In the genomic region with DNA sequence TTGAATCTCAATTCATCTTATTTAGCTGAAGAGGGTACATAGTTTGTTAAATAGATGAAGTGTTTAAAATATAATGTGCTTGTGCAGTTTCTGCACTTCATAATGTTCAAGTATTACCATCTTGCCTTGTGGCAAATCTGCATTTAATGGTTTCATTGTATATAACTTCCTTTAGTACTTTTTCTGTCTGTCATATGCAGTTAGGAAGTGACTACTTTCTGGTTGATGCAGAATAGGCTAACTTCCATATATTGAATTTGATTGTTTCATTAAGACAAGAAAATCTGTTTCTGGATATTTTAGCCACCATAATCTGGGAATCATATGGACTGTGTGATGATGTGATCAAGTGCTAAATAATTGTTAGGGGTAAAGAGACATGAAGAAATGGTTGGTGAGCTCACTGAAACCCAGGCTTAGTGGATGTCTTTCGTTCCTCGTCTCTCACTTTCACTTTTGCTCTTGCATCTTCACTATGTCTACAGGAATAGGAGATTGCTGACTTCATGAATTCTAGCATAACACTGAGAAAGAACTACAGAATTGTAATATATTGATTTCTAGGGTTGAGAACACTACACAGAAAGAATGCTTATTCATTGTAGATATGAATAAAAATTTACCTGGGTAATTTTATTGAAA, we compare ENCODE assay signal across 8 cellular contexts. TPM values are rescaled to one million over a fixed set of nuclear protein-coding genes. Genes with fewer than 3 reads are reported as not detected.
A peak's percentile ranks its signal among the peaks of the same experiment; 100 is the strongest.
DNase-seq lines count a peak whose midpoint lies in the region; ATAC-seq, FAIRE-seq and TF ChIP-seq lines count a peak whose summit lies in the region.

No MANE protein-coding gene starts in this region.

- H3K9me2 ChIP-seq in hepatocyte (replicated peaks; ENCODE audit: insufficient read depth), result no peaks in the 10 kb centered on the region

- ATAC-seq in HG03571 (IDR thresholded peaks at IDR 0.05; ENCODE audit: unreplicated experiment) (peak; percentile 40), HG02571 (IDR thresholded peaks at IDR 0.05; ENCODE audit: unreplicated experiment) (no peak)
- peak; percentile 36 for ATAC-seq in naive thymus-derived CD4-positive, alpha-beta T cell

- H3K27me3 ChIP-seq in naive thymus-derived CD4-positive, alpha-beta T cell (ENCODE audit: control insufficient read depth in 2 of 2, insufficient read depth in 2 of 2, low read length in 2 of 2), result no peaks in the 10 kb centered on the region
- H3K27me3 ChIP-seq in hepatocyte, result no peaks in the 10 kb centered on the region

- H3K9me3 ChIP-seq in naive thymus-derived CD4-positive, alpha-beta T cell (ENCODE audit: control insufficient read depth in 2 of 3, low read length in 3 of 3), result no peaks in the 10 kb centered on the region
- no peaks in the 10 kb centered on the region for H3K9me3 ChIP-seq in hepatocyte (ENCODE audit: low read depth)

- H4K20me1 ChIP-seq in hepatocyte (ENCODE audit: insufficient read depth, poor library complexity, severe bottlenecking), result no peaks in the 10 kb centered on the region

- H3K4me3 Mint-ChIP-seq in activated T-helper 2 cell treated with anti-CD3 and anti-CD28 coated beads, Interferon-gamma antibody, Interleukin-2, Interleukin-4, amounts not matched to agents 10 μg/mL and 5 μg/mL and 100 μg/mL, durations not matched to agents 14 hours and 24 hours and 36 hours (ENCODE audit: low read depth), result peak overlapping the region; percentile 54
- peak overlapping the region; percentile 67 to 96 (median 90) for H3K4me3 Mint-ChIP-seq in naive thymus-derived CD4-positive, alpha-beta T cell

- FAIRE-seq in GM19239 (lab: Jason Lieb, UNC), result peak; percentile 90

- no peak overlapping the region for H2AFZ ChIP-seq in hepatocyte

- peaks cover 26% of the 10 kb centered on the region for H3K4me1 Mint-ChIP-seq in activated T-helper 2 cell treated with anti-CD3 and anti-CD28 coated beads, Interferon-gamma antibody, Interleukin-2, Interleukin-4, amounts not matched to agents 10 μg/mL and 5 μg/mL and 100 μg/mL, durations not matched to agents 14 hours and 24 hours and 36 hours (ENCODE audit: low read depth)
- H3K4me1 Mint-ChIP-seq in naive thymus-derived CD4-positive, alpha-beta T cell, result peaks cover 12 to 36% (median 27%) of the 10 kb centered on the region in 7 donors

- no peak overlapping the region for H3K4me2 ChIP-seq in hepatocyte

- WGBS in hepatocyte (ENCODE audit: low lambda C conversion rate, missing lambda C conversion rate), result 88% methylated on average over 2 of the region's 2 CpGs

- no peaks in the 10 kb centered on the region for H3K79me2 ChIP-seq in hepatocyte

- H3K27me3 Mint-ChIP-seq in activated T-helper 2 cell treated with anti-CD3 and anti-CD28 coated beads, Interferon-gamma antibody, Interleukin-2, Interleukin-4, amounts not matched to agents 10 μg/mL and 5 μg/mL and 100 μg/mL, durations not matched to agents 14 hours and 24 hours and 36 hours (ENCODE audit: low read depth), result peaks cover 36% of the 10 kb centered on the region
- H3K27me3 Mint-ChIP-seq in naive thymus-derived CD4-positive, alpha-beta T cell, result peaks cover 15 to 49% (median 21%) of the 10 kb centered on the region in 5 donors

- POLR2A ChIA-PET in naive thymus-derived CD4-positive, alpha-beta T cell (lab: Charles Lee), result no interaction called here

- H3K4me3 ChIP-seq in naive thymus-derived CD4-positive, alpha-beta T cell (ENCODE audit: low read length), result peak overlapping the region; percentile 17
- no peak overlapping the region for H3K4me3 ChIP-seq in hepatocyte

- TF ChIP-seq CTCF in hepatocyte (IDR thresholded peaks at IDR 0.05; ENCODE audit: poor library complexity), result no peak

- H3K4me1 ChIP-seq in naive thymus-derived CD4-positive, alpha-beta T cell (ENCODE audit: control insufficient read depth in 2 of 2, insufficient read depth in 2 of 2, low read length in 2 of 2), result peaks cover 0 to 5% of the 10 kb centered on the region in 2 donors
- no peaks in the 10 kb centered on the region for H3K4me1 ChIP-seq in hepatocyte (ENCODE audit: insufficient read depth)

- CTCF ChIA-PET in naive thymus-derived CD4-positive, alpha-beta T cell (lab: Charles Lee), result interaction anchor here (1.7 kb wide), 1 partner anchor 22 kb away, joined by 3 read pairs; no protein-coding TSS in a partner anchor

- H3K36me3 ChIP-seq in naive thymus-derived CD4-positive, alpha-beta T cell (ENCODE audit: control insufficient read depth in 2 of 3, insufficient read depth in 3 of 3, low read length in 3 of 3), result no peaks in the 10 kb centered on the region
- H3K36me3 ChIP-seq in hepatocyte (replicated peaks; ENCODE audit: insufficient read depth, low read depth), result no peaks in the 10 kb centered on the region

- H3K27ac ChIP-seq in naive thymus-derived CD4-positive, alpha-beta T cell (ENCODE audit: low read depth, low read length), result no peak overlapping the region
- no peak overlapping the region for H3K27ac ChIP-seq in hepatocyte

- DNase-seq in AML-193 (lab: John Stamatoyannopoulos, UW) (peak; percentile 74 to 81), GM19239 (ENCODE audit: insufficient read length, low spot score) (no peak), NCI-H1417 treated with DMSO at 0.1 percent for 48 hours (lab: John Stamatoyannopoulos, UW) (no peak), hepatocyte (ENCODE audit: low spot score) (no peak)
- DNase-seq in activated T-helper 2 cell treated with anti-CD3 and anti-CD28 coated beads, Interferon-gamma antibody, Interleukin-2, Interleukin-4, amounts not matched to agents 10 μg/mL and 5 μg/mL and 100 μg/mL, durations not matched to agents 14 hours and 24 hours and 36 hours (ENCODE audit: low spot score), result no peak
- DNase-seq in naive thymus-derived CD4-positive, alpha-beta T cell, result peak in 5 of 9 donors; percentile 14 to 43 (median 32)

- no peaks in the 10 kb centered on the region for H3K9me3 Mint-ChIP-seq in activated T-helper 2 cell treated with anti-CD3 and anti-CD28 coated beads, Interferon-gamma antibody, Interleukin-2, Interleukin-4, amounts not matched to agents 10 μg/mL and 5 μg/mL and 100 μg/mL, durations not matched to agents 14 hours and 24 hours and 36 hours
- H3K9me3 Mint-ChIP-seq in naive thymus-derived CD4-positive, alpha-beta T cell, result no peaks in the 10 kb centered on the region

- no peak overlapping the region for H3K27ac Mint-ChIP-seq in activated T-helper 2 cell treated with anti-CD3 and anti-CD28 coated beads, Interferon-gamma antibody, Interleukin-2, Interleukin-4, amounts not matched to agents 10 μg/mL and 5 μg/mL and 100 μg/mL, durations not matched to agents 14 hours and 24 hours and 36 hours
- peak overlapping the region; percentile 50 to 87 (median 74) for H3K27ac Mint-ChIP-seq in naive thymus-derived CD4-positive, alpha-beta T cell

- intact Hi-C loops in activated T-helper 2 cell treated with anti-CD3 and anti-CD28 coated beads, Interferon-gamma antibody, Interleukin-2, Interleukin-4, amounts not matched to agents 10 μg/mL and 5 μg/mL and 100 μg/mL, durations not matched to agents 14 hours and 24 hours and 36 hours (cut with micrococcal nuclease), result loop anchor here (5.0 kb wide), 1 partner anchor 641 kb away; no protein-coding TSS in a partner anchor
- intact Hi-C loops in naive thymus-derived CD4-positive, alpha-beta T cell (cut with micrococcal nuclease), result loop anchor here in 1 of 2 donors (5.0 kb wide), 1 partner anchor 101 kb away; the partner anchor contains the start of gene TEX9

- H3K36me3 Mint-ChIP-seq in activated T-helper 2 cell treated with anti-CD3 and anti-CD28 coated beads, Interferon-gamma antibody, Interleukin-2, Interleukin-4, amounts not matched to agents 10 μg/mL and 5 μg/mL and 100 μg/mL, durations not matched to agents 14 hours and 24 hours and 36 hours (ENCODE audit: low read depth), result no peaks in the 10 kb centered on the region
- no peaks in the 10 kb centered on the region for H3K36me3 Mint-ChIP-seq in naive thymus-derived CD4-positive, alpha-beta T cell

RNA-seq across cellular contexts. Expression of gene MNS1, which starts 3.5 kb away (rescaled TPM):
- total RNA-seq in activated T-helper 2 cell treated with anti-CD3 and anti-CD28 coated beads, Interferon-gamma antibody, Interleukin-2, Interleukin-4, amounts not matched to agents 10 μg/mL and 5 μg/mL and 100 μg/mL, durations not matched to agents 14 hours and 24 hours and 36 hours, result 0.14 and 1.1 TPM in 2 replicates
- under 1 TPM in 2 of 5 experiments, not detected in 3; 0.24 to 0.53 TPM for total RNA-seq in naive thymus-derived CD4-positive, alpha-beta T cell
- polyA plus RNA-seq in naive thymus-derived CD4-positive, alpha-beta T cell, result under 1 TPM in 1 of 2 donors, not detected in 1; 0.31 TPM
- 0.60 and 0.70 TPM in 2 replicates for total RNA-seq in hepatocyte
- 1.1 and 1.2 TPM in 2 replicates for polyA plus RNA-seq in hepatocyte

Comparison
In these comparisons a context has a peak if more than half of its experiments do, and no peak if none do; other contexts are left out.
1. DNase-seq: peak in AML-193 (2 of 2) and naive thymus-derived CD4-positive, alpha-beta T cell (5 of 9); none in GM19239 (single experiment), activated T-helper 2 cell treated with anti-CD3 and anti-CD28 coated beads, Interferon-gamma antibody, Interleukin-2, Interleukin-4, amounts not matched to agents 10 μg/mL and 5 μg/mL and 100 μg/mL, durations not matched to agents 14 hours and 24 hours and 36 hours (single experiment), NCI-H1417 treated with DMSO at 0.1 percent for 48 hours (single experiment) and hepatocyte (single experiment).